Comparison of ENCODE assay signal across 8 cellular contexts in genomic region chr5:145775893-145776444, GRCh38. TPM values are rescaled to one million over a fixed set of nuclear protein-coding genes. Genes with fewer than 3 reads are reported as not detected.
A peak's percentile ranks its signal among the peaks of the same experiment; 100 is the strongest.
DNase-seq lines count a peak whose midpoint lies in the region; ATAC-seq and TF ChIP-seq lines count a peak whose summit lies in the region.

No MANE protein-coding gene starts in this region.

- H3K9me3 Mint-ChIP-seq in Calu3 (ENCODE audit: low read depth, unreplicated experiment), result no peaks in the 10 kb centered on the region

- no peaks in the 10 kb centered on the region for H3K79me2 ChIP-seq in fibroblast of lung (ENCODE audit: control insufficient read depth, insufficient read depth, low read length)
- H3K79me2 ChIP-seq in osteoblast (ENCODE audit: insufficient read depth, low read length), result no peaks in the 10 kb centered on the region

- H3K36me3 ChIP-seq in fibroblast of lung (ENCODE audit: control insufficient read depth, insufficient read depth, low read length), result no peaks in the 10 kb centered on the region
- peaks cover 3% of the 10 kb centered on the region for H3K36me3 ChIP-seq in osteoblast (ENCODE audit: insufficient read depth, low read length)

- BruUV-seq in Calu3 (replicated peaks; lab: Mats Ljungman, UMichigan), result no TSS peak

- H3K27ac ChIP-seq in fibroblast of lung (ENCODE audit: insufficient read depth, low read length), result peak overlapping the region; percentile 46
- peak overlapping the region; percentile 87 for H3K27ac ChIP-seq in osteoblast (ENCODE audit: low read depth, low read length)

- H3K4me3 ChIP-seq in fibroblast of lung (replicated peaks in 1 of 4; ENCODE audit: control extremely low read depth in 1 of 4, insufficient read depth in 1 of 4, low read depth in 3 of 4, low read length in 4 of 4) (no peak overlapping the region), osteoblast (ENCODE audit: insufficient read depth, low read length) (no peak overlapping the region)

- DNase-seq in Calu3, result peak; percentile 24
- DNase-seq in RKO (ENCODE audit: low spot score), result peak; percentile 85
- DNase-seq in fibroblast of lung (ENCODE audit: low read depth in 2 of 2), result peak; percentile 87 to 91
- DNase-seq in osteoblast (ENCODE audit: insufficient read length, low spot score, missing footprints), result peak; percentile 89
- no peak for DNase-seq in activated CD4-positive, alpha-beta T cell treated with anti-CD3 and anti-CD28 coated beads for 1 hour
- no peak for DNase-seq in stimulated activated CD8-positive, alpha-beta memory T cell treated with anti-CD3 and anti-CD28 coated beads, Interleukin-4, amount 100 ng/mL, for 48 hours

- H3K4me1 Mint-ChIP-seq in Calu3 (ENCODE audit: low read depth, unreplicated experiment), result peaks cover 9% of the 10 kb centered on the region

- ATAC-seq in HG03521 (IDR thresholded peaks at IDR 0.05; ENCODE audit: unreplicated experiment), result no peak
- no peak for ATAC-seq in GM18870 (IDR thresholded peaks at IDR 0.05; ENCODE audit: unreplicated experiment)

- H3K4me3 Mint-ChIP-seq in Calu3 (ENCODE audit: low read depth, unreplicated experiment), result no peak overlapping the region

- H3K9ac ChIP-seq in fibroblast of lung (ENCODE audit: insufficient read depth, low read length), result no peak overlapping the region

- H3K4me1 ChIP-seq in fibroblast of lung (ENCODE audit: control insufficient read depth, extremely low read depth, insufficient read depth, low read length) (peaks cover 7% of the 10 kb centered on the region), osteoblast (ENCODE audit: insufficient read depth, low read length) (peaks cover 23% of the 10 kb centered on the region)

- H2AFZ ChIP-seq in fibroblast of lung (ENCODE audit: low read length), result no peak overlapping the region
- H2AFZ ChIP-seq in osteoblast (ENCODE audit: low read length), result peak overlapping the region; percentile 75

- H3K9me3 ChIP-seq in fibroblast of lung (ENCODE audit: control insufficient read depth, insufficient read depth, low read depth, low read length) (no peaks in the 10 kb centered on the region), osteoblast (ENCODE audit: low read depth, low read length) (no peaks in the 10 kb centered on the region)

- H3K36me3 Mint-ChIP-seq in Calu3 (ENCODE audit: insufficient read depth, unreplicated experiment), result no peaks in the 10 kb centered on the region

- CTCF ChIA-PET in Calu3 (lab: Charles Lee), result no interaction called here

- H3K27me3 ChIP-seq in fibroblast of lung (ENCODE audit: control insufficient read depth, insufficient read depth, low read length), result no peaks in the 10 kb centered on the region
- H3K27me3 ChIP-seq in osteoblast (ENCODE audit: insufficient read depth, low read length), result no peaks in the 10 kb centered on the region

- H4K20me1 ChIP-seq in fibroblast of lung (ENCODE audit: control insufficient read depth, extremely low read depth, insufficient read depth, low read length) (no peaks in the 10 kb centered on the region), osteoblast (ENCODE audit: insufficient read depth, low read length) (no peaks in the 10 kb centered on the region)

- intact Hi-C loops in Calu3 (cut with micrococcal nuclease; ENCODE audit: unreplicated experiment), result no loop called here

- H3K4me2 ChIP-seq in fibroblast of lung (ENCODE audit: extremely low read depth, insufficient read depth, low read length) (no peak overlapping the region), osteoblast (ENCODE audit: insufficient read depth, low read length) (peak overlapping the region; percentile 21)

- peak overlapping the region; percentile 12 for H3K27ac Mint-ChIP-seq in Calu3 (ENCODE audit: unreplicated experiment)

- TF ChIP-seq CTCF in Calu3 (IDR thresholded peaks at IDR 0.05; ENCODE audit: unreplicated experiment) (no peak), fibroblast of lung (conservative IDR thresholded peaks at IDR 0.05 in 1 of 2, IDR thresholded peaks at IDR 0.05 in 1 of 2; ENCODE audit: low read depth in 1 of 2, low read length in 2 of 2) (no peak), osteoblast (IDR thresholded peaks at IDR 0.05; ENCODE audit: extremely low read depth, low read depth, low read length) (no peak)

- H3K27me3 Mint-ChIP-seq in Calu3 (ENCODE audit: unreplicated experiment), result no peaks in the 10 kb centered on the region

RNA-seq across cellular contexts. Expression of gene PRELID2, which starts 59.2 kb away (rescaled TPM):
- total RNA-seq in Calu3 (2022) (33.2 and 33.4 TPM in 2 replicates), fibroblast of lung (26.5 and 27.9 TPM in 2 replicates), osteoblast (18.0 and 19.5 TPM in 2 replicates)
- 6.1 and 6.7 TPM in 2 replicates for polyA plus RNA-seq in fibroblast of lung
- polyA plus RNA-seq in fibroblast of lung (2012), result 5.2 and 5.4 TPM in 2 replicates
- 3.0 and 4.0 TPM in 2 replicates for polyA minus RNA-seq in fibroblast of lung (ENCODE audit: low replicate concordance)

Comparison
In these comparisons a context has a peak if more than half of its experiments do, and no peak if none do; other contexts are left out.
1. DNase-seq: peak in Calu3 (single experiment), RKO (single experiment), fibroblast of lung (2 of 2) and osteoblast (single experiment); none in activated CD4-positive, alpha-beta T cell treated with anti-CD3 and anti-CD28 coated beads for 1 hour (single experiment) and stimulated activated CD8-positive, alpha-beta memory T cell treated with anti-CD3 and anti-CD28 coated beads, Interleukin-4, amount 100 ng/mL, for 48 hours (single experiment).